In the genomic region with DNA sequence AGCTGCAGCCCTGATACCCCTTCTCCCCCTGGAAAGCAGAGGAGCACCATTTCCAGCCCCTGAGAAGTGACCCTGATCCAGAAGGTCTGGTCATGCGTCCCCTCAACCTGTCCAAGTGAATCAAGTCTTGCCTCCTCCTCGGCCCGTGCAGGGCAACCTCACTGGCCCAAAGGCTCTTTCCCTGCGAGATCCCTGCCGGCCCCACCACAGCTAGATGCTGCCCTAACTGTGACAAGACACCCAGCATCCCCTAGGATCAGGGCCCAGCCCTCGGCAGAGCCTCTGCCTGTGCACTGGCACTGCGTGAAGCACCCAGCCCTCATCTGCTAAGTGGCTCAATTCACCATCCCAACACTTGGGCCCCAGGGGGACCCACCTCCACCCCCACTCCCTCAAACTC, we compare ENCODE assay signal across 22 cellular contexts.
DNase-seq lines count a peak whose midpoint lies in the region; ATAC-seq, FAIRE-seq and TF ChIP-seq lines count a peak whose summit lies in the region.
"Had no signal": no experiment of that assay in that cellular context is flagged by ENCODE, and none has a peak within 500 bp of the region (broad histone marks: within the 10 kb centered on the region; RNA-seq: fewer than 3 reads in every experiment).

No MANE protein-coding gene starts in this region.

- no peak overlapping the region for H3K56ac ChIP-seq in H1 (replicated peaks; ENCODE audit: insufficient read length, low read depth, low read length)

- no peaks in the 10 kb centered on the region for H3K23me2 ChIP-seq in H1 (ENCODE audit: low read depth, low read length)

- H3K4me3 ChIP-seq in BLaER1: no peak overlapping the region
- H3K4me3 ChIP-seq in DND-41 (ENCODE audit: low read depth in 1 of 2, low read length in 2 of 2): no peak overlapping the region
- no peak overlapping the region for H3K4me3 ChIP-seq in H1 (ENCODE audit: extremely low read depth in 1 of 4, insufficient read depth in 2 of 4, low read depth in 3 of 4, low read length in 4 of 4)
- H3K4me3 ChIP-seq in osteoblast (ENCODE audit: insufficient read depth, low read length): no peak overlapping the region
- H3K4me3 ChIP-seq in suprapubic skin: no peak overlapping the region
- H3K4me3 ChIP-seq: K562, SK-N-MC had no signal

- H3K4ac ChIP-seq in H1 (replicated peaks; ENCODE audit: insufficient read length, low read depth, low read length): no peak overlapping the region

- no peak for FAIRE-seq in H1 (lab: Jason Lieb, UNC)
- FAIRE-seq: GM19239, K562, RCC 7860 had no signal

- H3K18ac ChIP-seq in H1 (ENCODE audit: extremely low read depth, low read length): no peak overlapping the region; the same call in 1 of the 2 replicates

- no peaks in the 10 kb centered on the region for H3K9me3 Mint-ChIP-seq in endothelial cell (ENCODE audit: unreplicated experiment)

- TF ChIP-seq CTCF in DND-41 (IDR thresholded peaks at IDR 0.05; ENCODE audit: borderline replicate concordance, extremely low read depth, low read length, poor library complexity, severe bottlenecking) (no peak), H1 (IDR thresholded peaks at IDR 0.05; ENCODE audit: control extremely low read depth in 1 of 3, insufficient read depth in 1 of 3, low read depth in 1 of 3, low read length in 3 of 3) (no peak), osteoblast (IDR thresholded peaks at IDR 0.05; ENCODE audit: extremely low read depth, low read depth, low read length) (no peak), endothelial cell (IDR thresholded peaks at IDR 0.05; ENCODE audit: unreplicated experiment) (no peak), suprapubic skin (IDR thresholded peaks at IDR 0.05) (no peak)

- H3K4me1 Mint-ChIP-seq in endothelial cell (ENCODE audit: unreplicated experiment): peaks cover 40% of the 10 kb centered on the region

- H4K20me1 ChIP-seq in BLaER1 (no peaks in the 10 kb centered on the region), DND-41 (ENCODE audit: insufficient read depth, low read length) (no peaks in the 10 kb centered on the region), H1 (replicated peaks in 1 of 2; ENCODE audit: control insufficient read depth in 1 of 2, insufficient read depth in 2 of 2, low read length in 2 of 2) (peaks cover 0 to 1% of the 10 kb centered on the region in 2 experiments), osteoblast (ENCODE audit: insufficient read depth, low read length) (no peaks in the 10 kb centered on the region)

- no peaks in the 10 kb centered on the region for H3K79me1 ChIP-seq in H1 (ENCODE audit: low read depth, low read length)

- H3K9ac ChIP-seq in BLaER1 (no peak overlapping the region), DND-41 (ENCODE audit: low read depth, low read length) (no peak overlapping the region), H1 (replicated peaks in 1 of 4; ENCODE audit: extremely low read depth in 1 of 4, low read depth in 3 of 4, low read length in 3 of 4) (no peak overlapping the region)

- no peak overlapping the region for H3K4me3 Mint-ChIP-seq in endothelial cell (ENCODE audit: unreplicated experiment)

- no peaks in the 10 kb centered on the region for H3K36me3 ChIP-seq in BLaER1
- H3K36me3 ChIP-seq in DND-41 (ENCODE audit: insufficient read depth, low read length): no peaks in the 10 kb centered on the region
- no peaks in the 10 kb centered on the region for H3K36me3 ChIP-seq in H1 (ENCODE audit: control insufficient read depth in 2 of 4, insufficient read depth in 4 of 4, low read length in 3 of 4)
- no peaks in the 10 kb centered on the region for H3K36me3 ChIP-seq in osteoblast (ENCODE audit: insufficient read depth, low read length)
- no peaks in the 10 kb centered on the region for H3K36me3 ChIP-seq in suprapubic skin

- CTCF ChIA-PET in H1 (lab: Charles Lee; ENCODE audit: partially characterized antibody): interaction anchor here (0.6 to 2.7 kb wide), 4 partner anchors 9 to 72 kb away, joined by 3 to 9 read pairs (median 6); no protein-coding TSS in a partner anchor

- no peak overlapping the region for H3K23ac ChIP-seq in H1 (ENCODE audit: insufficient read length)

- peaks cover 97% of the 10 kb centered on the region for H3K4me1 ChIP-seq in BLaER1
- peaks cover 26% of the 10 kb centered on the region for H3K4me1 ChIP-seq in DND-41 (ENCODE audit: insufficient read depth, low read length)
- no peaks in the 10 kb centered on the region; a peak in 2 of 7 replicates for H3K4me1 ChIP-seq in H1 (replicated peaks in 1 of 4; ENCODE audit: control insufficient read depth in 3 of 4, insufficient read depth in 4 of 4, low read length in 3 of 4)
- no peaks in the 10 kb centered on the region for H3K4me1 ChIP-seq in osteoblast (ENCODE audit: insufficient read depth, low read length)
- peaks cover 2% of the 10 kb centered on the region for H3K4me1 ChIP-seq in suprapubic skin

- H3K9me3 ChIP-seq in BLaER1: peaks cover 8% of the 10 kb centered on the region
- H3K9me3 ChIP-seq in DND-41 (ENCODE audit: insufficient read depth, low read length, severe bottlenecking): no peaks in the 10 kb centered on the region
- no peaks in the 10 kb centered on the region for H3K9me3 ChIP-seq in H1 (ENCODE audit: insufficient read depth in 2 of 2, low read depth in 1 of 2, low read length in 1 of 2)
- H3K9me3 ChIP-seq in osteoblast (ENCODE audit: low read depth, low read length): no peaks in the 10 kb centered on the region
- no peaks in the 10 kb centered on the region for H3K9me3 ChIP-seq in suprapubic skin

- H4K91ac ChIP-seq in H1 (replicated peaks; ENCODE audit: insufficient read length, low read length): no peak overlapping the region

- no peaks in the 10 kb centered on the region for H3K79me2 ChIP-seq in DND-41 (ENCODE audit: insufficient read depth, low read length)
- no peaks in the 10 kb centered on the region for H3K79me2 ChIP-seq in H1 (ENCODE audit: control insufficient read depth in 1 of 2, insufficient read depth in 2 of 2, low read length in 2 of 2)
- no peaks in the 10 kb centered on the region for H3K79me2 ChIP-seq in osteoblast (ENCODE audit: insufficient read depth, low read length)

- H2AFZ ChIP-seq in DND-41 (ENCODE audit: low read depth, low read length) (no peak overlapping the region), H1 (ENCODE audit: low read length) (no peak overlapping the region), osteoblast (ENCODE audit: low read length) (no peak overlapping the region)

- 96% methylated on average over 6 of the region's 7 CpGs; no CpG with 5 or more reads in 1 of the 2 experiments for WGBS in H1 (ENCODE audit: extremely low coverage in 1 of 2, insufficient coverage in 1 of 2, insufficient read length in 1 of 2, insufficient replicate concordance in 2 of 2, low coverage in 1 of 2, low lambda C conversion rate in 2 of 2, missing lambda C conversion rate in 1 of 2), 2 experiments
- WGBS in suprapubic skin: 94% methylated on average over 7 of the region's 7 CpGs

- H3K27me3 Mint-ChIP-seq in endothelial cell (ENCODE audit: unreplicated experiment): peaks cover 18% of the 10 kb centered on the region

- TF ChIP-seq POLR2A in H1 (IDR thresholded peaks at IDR 0.05; ENCODE audit: control extremely low read depth in 1 of 2, low read depth in 2 of 2, low read length in 2 of 2): no peak
- TF ChIP-seq POLR2A in suprapubic skin (IDR thresholded peaks at IDR 0.05): no peak

- TF ChIP-seq EP300 in H1 (IDR thresholded peaks at IDR 0.05; ENCODE audit: borderline replicate concordance in 1 of 2, low read depth in 2 of 2, low read length in 2 of 2): no peak
- no peak for TF ChIP-seq EP300 in suprapubic skin (IDR thresholded peaks at IDR 0.05)

- no peak overlapping the region for H2BK12ac ChIP-seq in H1 (ENCODE audit: low read depth, low read length)

- no peak overlapping the region for H2BK15ac ChIP-seq in H1 (ENCODE audit: low read length)

- H3K14ac ChIP-seq in H1 (ENCODE audit: insufficient read length): no peak overlapping the region

- DNase-seq in DND-41: no peak
- no peak for DNase-seq in H1 (ENCODE audit: low read depth in 1 of 2, low spot score in 2 of 2)
- DNase-seq in osteoblast (ENCODE audit: insufficient read length, low spot score, missing footprints): peak; percentile 42
- no peak for DNase-seq in 8988T
- DNase-seq in endothelial cell (ENCODE audit: low spot score): no peak
- DNase-seq in suprapubic skin (ENCODE audit: low spot score in 2 of 2): no peak
- DNase-seq: Calu3, H7, MV-4-11, NCI-H1105, NCI-H1436 treated with DMSO at 0.1 percent for 48 hours, NCI-H187 treated with DMSO at 0.1 percent for 48 hours, NCI-H2107, NCI-H524, NCI-H774, SIG-M5 had no signal

- H4K5ac ChIP-seq in H1 (ENCODE audit: insufficient read length, low read depth, low read length): no peak overlapping the region

- H3K27ac Mint-ChIP-seq in endothelial cell (ENCODE audit: unreplicated experiment): no peak overlapping the region

- no peak overlapping the region for H2BK20ac ChIP-seq in H1 (ENCODE audit: low read length)

- H3K4me2 ChIP-seq in BLaER1 (peak overlapping the region; percentile 88), DND-41 (ENCODE audit: insufficient read depth, low read length) (no peak overlapping the region), H1 (ENCODE audit: insufficient read depth in 1 of 2, low read depth in 2 of 2, low read length in 2 of 2) (no peak overlapping the region), osteoblast (ENCODE audit: insufficient read depth, low read length) (no peak overlapping the region)

- no peak for TF ChIP-seq RAD21 in H1 (IDR thresholded peaks at IDR 0.05 in 1 of 2, conservative IDR thresholded peaks at IDR 0.05 in 1 of 2; ENCODE audit: low read depth in 2 of 2, low read length in 2 of 2)

- no peak overlapping the region for H2BK120ac ChIP-seq in H1 (replicated peaks; ENCODE audit: low read depth, low read length)

- POLR2A ChIA-PET in H1 (lab: Charles Lee; ENCODE audit: partially characterized antibody): no interaction called here

- no peak overlapping the region for H2BK5ac ChIP-seq in H1 (ENCODE audit: low read depth, low read length)

- H2AK5ac ChIP-seq in H1 (ENCODE audit: low read depth, low read length): no peak overlapping the region

- ATAC-seq in DND-41 (ENCODE audit: insufficient read depth, low read depth): no peak
- ATAC-seq in GM19397 (IDR thresholded peaks at IDR 0.05; ENCODE audit: unreplicated experiment): no peak
- ATAC-seq: K562 had no signal

- H3K27ac ChIP-seq in BLaER1 (peak overlapping the region; percentile 40; the same call in 1 of the 2 replicates), DND-41 (ENCODE audit: low read length) (peak overlapping the region; percentile 15; the same call in 1 of the 2 replicates), H1 (ENCODE audit: low read depth, low read length) (no peak overlapping the region), osteoblast (ENCODE audit: low read depth, low read length) (no peak overlapping the region), suprapubic skin (no peak overlapping the region)
- H3K27ac ChIP-seq: SK-N-MC had no signal

- peaks cover 19% of the 10 kb centered on the region for H3K36me3 Mint-ChIP-seq in endothelial cell (ENCODE audit: low read depth, unreplicated experiment)

- no peaks in the 10 kb centered on the region for H3K27me3 ChIP-seq in BLaER1
- H3K27me3 ChIP-seq in DND-41 (ENCODE audit: insufficient read depth, low read length, poor library complexity): no peaks in the 10 kb centered on the region
- H3K27me3 ChIP-seq in H1 (replicated peaks in 1 of 4; ENCODE audit: control insufficient read depth in 3 of 4, extremely low read depth in 1 of 4, insufficient read depth in 3 of 4, low read length in 3 of 4): no peaks in the 10 kb centered on the region
- no peaks in the 10 kb centered on the region for H3K27me3 ChIP-seq in osteoblast (ENCODE audit: insufficient read depth, low read length)
- H3K27me3 ChIP-seq in suprapubic skin: peaks cover 19% of the 10 kb centered on the region

- peak overlapping the region; percentile 28; the same call in 1 of the 2 replicates for H4K8ac ChIP-seq in H1 (ENCODE audit: extremely low read depth, insufficient read depth, low read length)

Comparison
In these comparisons a context has a peak if more than half of its experiments do, and no peak if none do; other contexts are left out.
1. H3K27ac ChIP-seq: peak in BLaER1 (single experiment) and DND-41 (single experiment); none in H1 (single experiment), osteoblast (single experiment) and suprapubic skin (single experiment).